ENCODE assay signal across 8 cellular contexts in the genomic region with DNA sequence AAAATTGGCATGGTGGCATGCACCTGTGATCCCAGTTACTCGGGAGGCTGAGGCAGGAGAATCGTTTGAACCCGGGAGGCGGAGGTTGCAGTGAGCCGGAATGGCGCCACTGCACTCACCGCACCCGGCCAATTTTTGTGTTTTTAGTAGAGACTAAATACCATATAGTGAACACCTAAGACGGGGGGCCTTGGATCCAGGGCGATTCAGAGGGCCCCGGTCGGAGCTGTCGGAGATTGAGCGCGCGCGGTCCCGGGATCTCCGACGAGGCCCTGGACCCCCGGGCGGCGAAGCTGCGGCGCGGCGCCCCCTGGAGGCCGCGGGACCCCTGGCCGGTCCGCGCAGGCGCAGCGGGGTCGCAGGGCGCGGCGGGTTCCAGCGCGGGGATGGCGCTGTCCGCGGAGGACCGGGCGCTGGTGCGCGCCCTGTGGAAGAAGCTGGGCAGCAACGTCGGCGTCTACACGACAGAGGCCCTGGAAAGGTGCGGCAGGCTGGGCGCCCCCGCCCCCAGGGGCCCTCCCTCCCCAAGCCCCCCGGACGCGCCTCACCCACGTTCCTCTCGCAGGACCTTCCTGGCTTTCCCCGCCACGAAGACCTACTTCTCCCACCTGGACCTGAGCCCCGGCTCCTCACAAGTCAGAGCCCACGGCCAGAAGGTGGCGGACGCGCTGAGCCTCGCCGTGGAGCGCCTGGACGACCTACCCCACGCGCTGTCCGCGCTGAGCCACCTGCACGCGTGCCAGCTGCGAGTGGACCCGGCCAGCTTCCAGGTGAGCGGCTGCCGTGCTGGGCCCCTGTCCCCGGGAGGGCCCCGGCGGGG. TPM values are rescaled to one million over a fixed set of nuclear protein-coding genes. Genes with fewer than 3 reads are reported as not detected.
DNase-seq lines count a peak whose midpoint lies in the region; ATAC-seq and TF ChIP-seq lines count a peak whose summit lies in the region.

Gene HBQ1, plus strand, starts transcription at position 359 of the 820 bp plus-strand sequence. Its CDS starts 28 bp downstream, at position 387.

- peak within 1 kb of the TSS in 1 of 2 donors; percentile 10 for H3K9ac ChIP-seq in mucosa of rectum (ENCODE audit: low read depth in 1 of 2, low read length in 2 of 2)

- TF ChIP-seq POLR2A in uterus (IDR thresholded peaks at IDR 0.05), result no peak

- H3K36me3 ChIP-seq in mucosa of rectum (ENCODE audit: control insufficient read depth in 2 of 2, insufficient read depth in 2 of 2, low read length in 2 of 2), result peaks cover 0 to 3% of the 10 kb centered on the region in 2 donors
- no peaks in the 10 kb centered on the region for H3K36me3 ChIP-seq in uterus

- TF ChIP-seq CTCF in uterus (IDR thresholded peaks at IDR 0.05), result peak in 3 of 4 experiments; percentile 32 to 47 (median 34)

- no peak for DNase-seq in Right ventricle myocardium inferior (ENCODE audit: missing footprints)
- no peak for DNase-seq in cardiac septum (ENCODE audit: low spot score)
- DNase-seq in UCSD-AML1 (lab: John Stamatoyannopoulos, UW; ENCODE audit: unreplicated experiment), result peak; percentile 74
- DNase-seq in effector CD8-positive, alpha-beta T cell (lab: John Stamatoyannopoulos, UW), result peak; percentile 31
- DNase-seq in uterus, result no peak

- H3K27ac ChIP-seq in mucosa of rectum (ENCODE audit: low read depth in 2 of 2, low read length in 2 of 2), result no peak within 1 kb of the TSS
- no peak within 1 kb of the TSS for H3K27ac ChIP-seq in uterus

- intact Hi-C loops in Right ventricle myocardium inferior (cut with DNase I) (loop anchor here (2.0 kb wide), 1 partner anchor 74 kb away; no protein-coding TSS in a partner anchor), cardiac septum (cut with DNase I) (no loop called here), uterus (cut with DNase I; ENCODE audit: low total_unique reads) (no loop called here)

- ATAC-seq in Right ventricle myocardium inferior, result peak; percentile 23
- no peak for ATAC-seq in HG03521 (IDR thresholded peaks at IDR 0.05; ENCODE audit: unreplicated experiment)
- ATAC-seq in HG02798 (IDR thresholded peaks at IDR 0.05; ENCODE audit: poor library complexity, unreplicated experiment), result no peak

- peaks cover 7 to 10% of the 10 kb centered on the region in 2 donors for H3K4me1 ChIP-seq in mucosa of rectum (ENCODE audit: control insufficient read depth in 2 of 2, insufficient read depth in 2 of 2, low read length in 2 of 2)
- peaks cover 0 to 15% of the 10 kb centered on the region in 2 donors for H3K4me1 ChIP-seq in uterus

- no peaks in the 10 kb centered on the region for H3K9me3 ChIP-seq in mucosa of rectum (ENCODE audit: control insufficient read depth in 2 of 2, low read length in 2 of 2)
- H3K9me3 ChIP-seq in uterus, result no peaks in the 10 kb centered on the region

- H3K4me3 ChIP-seq in mucosa of rectum (ENCODE audit: low read length in 2 of 2), result peak within 1 kb of the TSS; percentile 23 to 41
- H3K4me3 ChIP-seq in uterus, result peak within 1 kb of the TSS in 1 of 2 donors; percentile 12

- H3K27me3 ChIP-seq in mucosa of rectum (ENCODE audit: control insufficient read depth in 2 of 2, insufficient read depth in 2 of 2, low read length in 2 of 2) (peaks cover 29 to 31% of the 10 kb centered on the region in 2 donors), uterus (peaks cover 30% of the 10 kb centered on the region in 2 donors)

RNA-seq across cellular contexts. Expression of gene HBQ1, which starts in this region (rescaled TPM):
- not detected for total RNA-seq in Right ventricle myocardium inferior
- not detected for total RNA-seq in cardiac septum
- total RNA-seq in uterus, result 1 to 10 TPM in 1 of 4 donors, not detected in 3; 4.1 TPM

Comparison
In these comparisons a context has a peak if more than half of its experiments do, and no peak if none do; other contexts are left out.
1. Peak in ATAC-seq in Right ventricle myocardium inferior; RNA of the gene not detected or under 1 TPM.
2. DNase-seq: peak in UCSD-AML1 (single experiment) and effector CD8-positive, alpha-beta T cell (single experiment); none in Right ventricle myocardium inferior (single experiment), cardiac septum (single experiment) and uterus (0 of 2).